ENCODE assay signal across 8 cellular contexts in genomic region chr3:153284282-153284938, GRCh38.
DNase-seq lines count a peak whose midpoint lies in the region; ATAC-seq, FAIRE-seq and TF ChIP-seq lines count a peak whose summit lies in the region.

No MANE protein-coding gene starts in this region.

- TF ChIP-seq POLR2A in K562 (conservative IDR thresholded peaks at IDR 0.05) (no peak), HepG2 (IDR thresholded peaks at IDR 0.05; ENCODE audit: insufficient read depth in 1 of 2, low read depth in 2 of 2, low read length in 2 of 2) (no peak)

- BruUV-seq in K562 (replicated peaks; lab: Mats Ljungman, UMichigan) (no TSS peak), HepG2 (replicated peaks; lab: Mats Ljungman, UMichigan) (no TSS peak)

- H3K27ac Mint-ChIP-seq in HFFc6 = peak overlapping the region; percentile 90

- peak overlapping the region; percentile 76 for H3K4me3 Mint-ChIP-seq in HFFc6

- H3K27me3 ChIP-seq in K562 (ENCODE audit: control insufficient read depth in 2 of 2, insufficient read depth in 2 of 2, low read length in 2 of 2) (no peaks in the 10 kb centered on the region), HepG2 (ENCODE audit: control insufficient read depth in 1 of 2, insufficient read depth in 2 of 2, low read length in 2 of 2) (no peaks in the 10 kb centered on the region; a peak in 1 of 5 replicates)

- H3K9ac ChIP-seq in K562 (ENCODE audit: insufficient read depth in 1 of 2, low read depth in 2 of 2, low read length in 2 of 2) (peak overlapping the region in 1 of 2 experiments; percentile 48; a peak in 2 of 4 replicates), HepG2 (ENCODE audit: insufficient read depth, low read depth, low read length) (no peak overlapping the region)

- intact Hi-C loops in K562 (cut with micrococcal nuclease) (no loop called here), HepG2 (cut with micrococcal nuclease; ENCODE audit: unreplicated experiment) (no loop called here)

- H3K4me1 Mint-ChIP-seq in HFFc6 (ENCODE audit: low read depth) = peaks cover 50% of the 10 kb centered on the region

- H3K27ac ChIP-seq in K562 (ENCODE audit: extremely low read depth, low read depth, low read length) (peak overlapping the region; percentile 25; the same call in 2 of the 3 replicates), HepG2 (ENCODE audit: extremely low read length, insufficient read depth, low read length) (no peak overlapping the region)

- H3K27me3 Mint-ChIP-seq in HFFc6 (ENCODE audit: insufficient read depth) = no peaks in the 10 kb centered on the region; the same call in 1 of the 2 replicates

- no peaks in the 10 kb centered on the region for H3K9me3 Mint-ChIP-seq in HFFc6

- H3K79me2 ChIP-seq in K562 (ENCODE audit: control insufficient read depth, insufficient read depth, low read length) (no peaks in the 10 kb centered on the region), HepG2 (ENCODE audit: insufficient read depth, low read length) (no peaks in the 10 kb centered on the region)

- H3K4me3 ChIP-seq in K562 (no peak overlapping the region), HepG2 (replicated peaks in 1 of 3; ENCODE audit: insufficient read depth in 1 of 3, low read depth in 2 of 3, low read length in 3 of 3) (no peak overlapping the region)

- DNase-seq in COLO829 (ENCODE audit: low spot score) (peak; percentile 80), HFFc6 (peak; percentile 87), RPMI7951 (ENCODE audit: low read depth) (peak; percentile 74), K562 (ENCODE audit: extremely low read depth in 1 of 4, low spot score in 3 of 4) (peak in 2 of 4 experiments; percentile 35 to 67), HepG2 (ENCODE audit: low spot score) (peak; percentile 10), cerebellar cortex (ENCODE audit: low spot score) (no peak), NCI-H446 (lab: John Stamatoyannopoulos, UW) (no peak)
- peak; percentile 34 for DNase-seq in stimulated activated naive CD8-positive, alpha-beta T cell treated with anti-CD3 and anti-CD28 coated beads, Interleukin-15, Interleukin-2, amounts not matched to agents 100 U/mL and 50 U/mL, for 24 hours

- no peaks in the 10 kb centered on the region for H3K36me3 Mint-ChIP-seq in HFFc6 (ENCODE audit: low read depth)

- peak overlapping the region; percentile 87 for H2AFZ ChIP-seq in K562 (ENCODE audit: low read depth, low read length)
- no peak overlapping the region for H2AFZ ChIP-seq in HepG2 (ENCODE audit: low read length)

- TF ChIP-seq CTCF in HFFc6 (IDR thresholded peaks at IDR 0.05) (no peak), K562 (IDR thresholded peaks at IDR 0.05 in 2 of 3, conservative IDR thresholded peaks at IDR 0.05 in 1 of 3; ENCODE audit: insufficient read depth in 2 of 3, low read depth in 1 of 3, low read length in 3 of 3) (no peak), HepG2 (CRISPR knock-in tag; IDR thresholded peaks at IDR 0.05) (no peak)

- FAIRE-seq in K562 (lab: Jason Lieb, UNC) = peak; percentile 88
- FAIRE-seq in HepG2 (lab: Jason Lieb, UNC) = no peak

- TF ChIP-seq EP300 in K562 (IDR thresholded peaks at IDR 0.05; ENCODE audit: low read length) (peak; percentile 55; the same call in 1 of the 2 replicates), HepG2 (IDR thresholded peaks at IDR 0.05; ENCODE audit: low read depth in 2 of 2, low read length in 2 of 2) (no peak), HepG2 (CRISPR knock-in tag; IDR thresholded peaks at IDR 0.05; ENCODE audit: borderline replicate concordance) (no peak)

- WGBS in K562 (ENCODE audit: insufficient coverage, low coverage, missing lambda C conversion rate) = 3% methylated on average over 4 of the region's 4 CpGs
- under 1% methylated on average over 4 of the region's 4 CpGs for WGBS in HepG2 (ENCODE audit: low lambda C conversion rate)

- H3K4me2 ChIP-seq in K562 (ENCODE audit: insufficient read depth, low read length) (peak overlapping the region; percentile 17), HepG2 (ENCODE audit: low read depth, low read length) (no peak overlapping the region)

- H3K36me3 ChIP-seq in K562 (ENCODE audit: control insufficient read depth, insufficient read depth, low read length) = no peaks in the 10 kb centered on the region
- H3K36me3 ChIP-seq in HepG2 (replicated peaks in 1 of 2; ENCODE audit: control insufficient read depth in 1 of 2, insufficient read depth in 2 of 2, low read length in 2 of 2) = no peaks in the 10 kb centered on the region

- H3K4me1 ChIP-seq in K562 (replicated peaks in 1 of 2; ENCODE audit: control insufficient read depth in 2 of 2, insufficient read depth in 2 of 2, low read length in 2 of 2) (peaks cover 0 to 23% of the 10 kb centered on the region in 2 experiments; a peak in 2 of 5 replicates), HepG2 (ENCODE audit: insufficient read depth, low read length) (no peaks in the 10 kb centered on the region)

- no peaks in the 10 kb centered on the region for H3K9me3 ChIP-seq in K562 (replicated peaks; ENCODE audit: control insufficient read depth, insufficient read depth, low read depth, low read length)
- H3K9me3 ChIP-seq in HepG2 (ENCODE audit: low read length) = no peaks in the 10 kb centered on the region

- H4K20me1 ChIP-seq in K562 (replicated peaks; ENCODE audit: control insufficient read depth, insufficient read depth, low read length) (no peaks in the 10 kb centered on the region), HepG2 (ENCODE audit: insufficient read depth, low read length) (no peaks in the 10 kb centered on the region)

- POLR2A ChIA-PET in K562 (lab: Yijun Ruan, JAX) (interaction anchor here (0.8 to 1.5 kb wide), 4 partner anchors 11 to 117 kb away, joined by 3 to 7 read pairs (median 3); no protein-coding TSS in a partner anchor), HepG2 (lab: Yijun Ruan, JAX) (no interaction called here)

- CTCF ChIA-PET in K562 (lab: Yijun Ruan, JAX; ENCODE audit: low intra/inter-chr PET ratio) (no interaction called here), HepG2 (lab: Yijun Ruan, JAX; ENCODE audit: low intra/inter-chr PET ratio, low total read pairs) (no interaction called here)

- ATAC-seq in K562 (peak; percentile 88), HepG2 (no peak)
- peak; percentile 65 for ATAC-seq in stimulated activated naive CD8-positive, alpha-beta T cell treated with anti-CD3 and anti-CD28 coated beads, Interleukin-15, Interleukin-2, amounts not matched to agents 100 U/mL and 50 U/mL, for 24 hours

- in situ Hi-C loops in K562 (cut with MboI) = loop anchor here (25.0 kb wide), 1 partner anchor 247 kb away; no protein-coding TSS in a partner anchor
- in situ Hi-C loops in HepG2 (cut with HindIII; ENCODE audit: extremely low pct_ligation_motif_present, low pct_unique_long_range_greater_than_20kb) = loop anchor here (10.0 kb wide), 1 partner anchor 240 kb away; no protein-coding TSS in a partner anchor

- TF ChIP-seq RAD21 in K562 (CRISPR knock-in tag; conservative IDR thresholded peaks at IDR 0.05 in 1 of 2, IDR thresholded peaks at IDR 0.05 in 1 of 2) (no peak; a peak in 1 of 4 replicates), HepG2 (CRISPR knock-in tag; IDR thresholded peaks at IDR 0.05) (no peak)

- H3K9me1 ChIP-seq in K562 (ENCODE audit: control insufficient read depth, insufficient read depth, low read length) = no peaks in the 10 kb centered on the region

TF ChIP-seq in K562, 482 proteins besides CTCF, POLR2A, EP300 and RAD21 (continues in another document):
- TF ChIP-seq LEF1 (IDR thresholded peaks at IDR 0.05) = peak; percentile 37; the same call in 1 of the 2 replicates
- no peak for TF ChIP-seq DDX20 (tag; IDR thresholded peaks at IDR 0.05; ENCODE audit: low read depth)
- TF ChIP-seq ZNF696 (CRISPR knock-in tag; conservative IDR thresholded peaks at IDR 0.05) = no peak
- no peak for TF ChIP-seq ZC3H8 (IDR thresholded peaks at IDR 0.05)
- no peak for TF ChIP-seq MLLT1 (IDR thresholded peaks at IDR 0.05)
- TF ChIP-seq CBX8 (IDR thresholded peaks at IDR 0.05; ENCODE audit: borderline replicate concordance, extremely low read depth, low read depth, low read length, poor library complexity, severe bottlenecking) = no peak
- TF ChIP-seq DACH1 (IDR thresholded peaks at IDR 0.05; ENCODE audit: partially characterized antibody) = no peak

TF ChIP-seq in HepG2, 621 proteins besides CTCF, POLR2A, EP300 and RAD21:
- TF ChIP-seq ATF4 (CRISPR knock-in tag; IDR thresholded peaks at IDR 0.05) = peak in 1 of 2 experiments; percentile 67; a peak in 2 of 4 replicates
- TF ChIP-seq ZNF256 (CRISPR knock-in tag; conservative IDR thresholded peaks at IDR 0.05) = no peak
- TF ChIP-seq FOSL2 (CRISPR knock-in tag; IDR thresholded peaks at IDR 0.05) = peak; percentile 31; the same call in 1 of the 2 replicates
- 0 out of 2 replicates have a peak, but pooled peaks have one; percentile 1 for TF ChIP-seq CEBPB (IDR thresholded peaks at IDR 0.05; ENCODE audit: borderline replicate concordance, low read depth, low read length)
- TF ChIP-seq ZNF790 (CRISPR knock-in tag; IDR thresholded peaks at IDR 0.05; ENCODE audit: borderline replicate concordance) = no peak
TF ChIP-seq in HepG2: peak in this region for 3.

Comparison
In these comparisons a context has a peak if more than half of its experiments do, and no peak if none do; other contexts are left out.
1. DNase-seq: peak in COLO829 (single experiment), HFFc6 (single experiment), RPMI7951 (single experiment), HepG2 (single experiment) and stimulated activated naive CD8-positive, alpha-beta T cell treated with anti-CD3 and anti-CD28 coated beads, Interleukin-15, Interleukin-2, amounts not matched to agents 100 U/mL and 50 U/mL, for 24 hours (single experiment); none in cerebellar cortex (single experiment) and NCI-H446 (0 of 2).